ENCODE assay signal across 10 cellular contexts in genomic region chr4:40559585-40560465, GRCh38.
A peak's percentile ranks its signal among the peaks of the same experiment; 100 is the strongest.
DNase-seq lines count a peak whose midpoint lies in the region; ATAC-seq and TF ChIP-seq lines count a peak whose summit lies in the region.
"Had no signal": no experiment of that assay in that cellular context is flagged by ENCODE, and none has a peak within 500 bp of the region (broad histone marks: within the 10 kb centered on the region; RNA-seq: fewer than 3 reads in every experiment).

No MANE protein-coding gene starts in this region.

- no peaks in the 10 kb centered on the region for H3K27me3 ChIP-seq in neutrophil

- peaks cover 99 to 100% of the 10 kb centered on the region in 2 experiments for H3K4me1 ChIP-seq in neutrophil (ENCODE audit: control insufficient read depth in 1 of 2, insufficient read depth in 1 of 2, low read depth in 1 of 2, low read length in 1 of 2)

- H3K4me3 ChIP-seq in NB4 (ENCODE audit: low read depth, low read length): no peak overlapping the region
- no peak overlapping the region for H3K4me3 ChIP-seq in neutrophil (ENCODE audit: low read depth in 1 of 2, low read length in 1 of 2)

- DNase-seq in NB4 (ENCODE audit: low read depth) (peak; percentile 25), NOMO-1 (lab: John Stamatoyannopoulos, UW; ENCODE audit: unreplicated experiment in 2 of 2) (no peak), T1000 (lab: John Stamatoyannopoulos, UW) (no peak)
- DNase-seq: activated naive CD4-positive, alpha-beta T cell treated with anti-CD3 and anti-CD28 coated beads, Interleukin-2, amount 10 ng/mL, durations not matched to agents 7 days and 5 days; NCI-H1436 had no signal

- TF ChIP-seq POLR2A in NB4 (IDR thresholded peaks at IDR 0.05; ENCODE audit: extremely low read depth, insufficient read length): no peak

- TF ChIP-seq CTCF in NB4 (IDR thresholded peaks at IDR 0.05; ENCODE audit: low read depth, low read length) (no peak), neutrophil (IDR thresholded peaks at IDR 0.05) (no peak)

- no peaks in the 10 kb centered on the region for H3K9me3 ChIP-seq in neutrophil

- H3K27ac ChIP-seq in neutrophil: peak overlapping the region; percentile 92

- H3K36me3 ChIP-seq in neutrophil: no peaks in the 10 kb centered on the region

- peak; percentile 64 for ATAC-seq in GM18508 (IDR thresholded peaks at IDR 0.05; ENCODE audit: insufficient read depth, unreplicated experiment)
- peak; percentile 61 for ATAC-seq in GM21723 (IDR thresholded peaks at IDR 0.05; ENCODE audit: unreplicated experiment)
- ATAC-seq in esophagus mucosa: no peak
- ATAC-seq in HG02840 (IDR thresholded peaks at IDR 0.05; ENCODE audit: low FRiP score, unreplicated experiment): no peak

Comparison
In these comparisons a context has a peak if more than half of its experiments do, and no peak if none do; other contexts are left out.
1. ATAC-seq: peak in GM18508 (single experiment) and GM21723 (single experiment); none in esophagus mucosa (single experiment) and HG02840 (single experiment).